In the genomic region with DNA sequence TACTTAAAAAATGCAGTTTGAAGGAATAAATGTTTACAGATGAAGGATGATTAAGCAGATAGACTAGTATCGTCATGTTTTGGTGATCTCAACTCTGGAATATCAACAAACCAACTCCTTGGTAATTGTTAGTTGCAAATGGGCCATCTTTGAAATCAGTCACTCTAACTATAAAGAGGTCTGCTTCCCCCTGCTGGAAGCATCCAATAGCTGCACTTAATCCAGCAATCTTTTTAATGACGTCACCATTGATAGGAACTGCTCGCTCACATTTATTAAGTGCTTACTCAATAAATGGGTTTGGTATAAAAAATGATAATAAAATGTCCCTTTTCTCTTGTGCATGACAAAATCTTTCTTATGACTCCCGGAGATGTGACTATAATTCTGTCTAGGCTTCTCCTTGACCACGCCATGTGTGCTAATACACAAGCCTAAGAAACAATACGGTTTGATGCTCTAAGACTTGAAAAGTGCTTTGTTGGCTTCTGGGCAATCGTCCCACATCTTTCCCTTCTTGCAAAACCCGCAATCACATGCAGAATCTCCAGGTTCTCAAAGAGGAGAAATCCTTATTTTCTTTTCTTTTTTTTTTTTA, we compare ENCODE assay signal across 8 cellular contexts.
DNase-seq lines count a peak whose midpoint lies in the region; FAIRE-seq and TF ChIP-seq lines count a peak whose summit lies in the region.

No MANE protein-coding gene starts in this region.

- no peak overlapping the region for H3K4me3 Mint-ChIP-seq in activated CD4-positive, alpha-beta T cell treated with anti-CD3 and anti-CD28 coated beads, Interleukin-2, amount 10 ng/mL, durations not matched to agents 7 days and 5 days

- peak; percentile 53 for FAIRE-seq in RCC 7860 (lab: Jason Lieb, UNC)

- no peak overlapping the region for H3K27ac Mint-ChIP-seq in activated CD4-positive, alpha-beta T cell treated with anti-CD3 and anti-CD28 coated beads, Interleukin-2, amount 10 ng/mL, durations not matched to agents 7 days and 5 days

- H3K79me2 ChIP-seq in GM23248 (ENCODE audit: insufficient read depth) (no peaks in the 10 kb centered on the region), osteoblast (ENCODE audit: insufficient read depth, low read length) (no peaks in the 10 kb centered on the region)

- in situ Hi-C loops in GM23248 (cut with MboI), result loop anchor here (10.0 kb wide), 1 partner anchor 209 kb away; no protein-coding TSS in a partner anchor

- H3K27ac ChIP-seq in GM23248 (no peak overlapping the region), osteoblast (ENCODE audit: low read depth, low read length) (no peak overlapping the region)

- H3K4me1 ChIP-seq in GM23248 (ENCODE audit: insufficient read depth) (peaks cover 10% of the 10 kb centered on the region), osteoblast (ENCODE audit: insufficient read depth, low read length) (peaks cover 3% of the 10 kb centered on the region)

- H3K36me3 Mint-ChIP-seq in activated CD4-positive, alpha-beta T cell treated with anti-CD3 and anti-CD28 coated beads, Interleukin-2, amount 10 ng/mL, durations not matched to agents 7 days and 5 days (ENCODE audit: low read depth), result no peaks in the 10 kb centered on the region

- TF ChIP-seq EP300 in Ishikawa (IDR thresholded peaks at IDR 0.05; ENCODE audit: borderline replicate concordance), result no peak

- H3K4me2 ChIP-seq in GM23248 (ENCODE audit: unreplicated experiment) (no peak overlapping the region), osteoblast (ENCODE audit: insufficient read depth, low read length) (peak overlapping the region; percentile 37)

- H4K20me1 ChIP-seq in GM23248 (ENCODE audit: insufficient read depth), result no peaks in the 10 kb centered on the region
- H4K20me1 ChIP-seq in osteoblast (ENCODE audit: insufficient read depth, low read length), result no peaks in the 10 kb centered on the region

- H2AFZ ChIP-seq in GM23248, result no peak overlapping the region
- no peak overlapping the region for H2AFZ ChIP-seq in osteoblast (ENCODE audit: low read length)

- peaks cover 7% of the 10 kb centered on the region; the same call in 1 of the 2 replicates for H3F3A ChIP-seq in GM23248 (ENCODE audit: insufficient read depth)

- peak; percentile 87 for TF ChIP-seq CTCF in osteoblast (IDR thresholded peaks at IDR 0.05; ENCODE audit: extremely low read depth, low read depth, low read length)

- H3K36me3 ChIP-seq in GM23248 (ENCODE audit: low read depth) (no peaks in the 10 kb centered on the region), osteoblast (ENCODE audit: insufficient read depth, low read length) (no peaks in the 10 kb centered on the region)

- no peaks in the 10 kb centered on the region for H3K27me3 Mint-ChIP-seq in activated CD4-positive, alpha-beta T cell treated with anti-CD3 and anti-CD28 coated beads, Interleukin-2, amount 10 ng/mL, durations not matched to agents 7 days and 5 days

- H3K9ac ChIP-seq in GM23248, result no peak overlapping the region

- no peaks in the 10 kb centered on the region for H3K9me3 ChIP-seq in GM23248 (ENCODE audit: low read depth)
- H3K9me3 ChIP-seq in osteoblast (ENCODE audit: low read depth, low read length), result no peaks in the 10 kb centered on the region

- CTCF ChIA-PET in activated CD4-positive, alpha-beta T cell treated with anti-CD3 and anti-CD28 coated beads, Interleukin-2, amount 10 ng/mL, durations not matched to agents 7 days and 5 days (lab: Charles Lee), result interaction anchor here (0.6 to 1.1 kb wide), 2 partner anchors 50 to 1295 kb away, joined by 3 read pairs; no protein-coding TSS in a partner anchor

- H3K9me2 ChIP-seq in GM23248 (ENCODE audit: insufficient read depth), result no peaks in the 10 kb centered on the region

- POLR2A ChIA-PET in activated CD4-positive, alpha-beta T cell treated with anti-CD3 and anti-CD28 coated beads, Interleukin-2, amount 10 ng/mL, durations not matched to agents 7 days and 5 days (lab: Charles Lee), result no interaction called here

- WGBS in GM23248 (ENCODE audit: low coverage in 1 of 2, low lambda C conversion rate in 2 of 2, missing lambda C conversion rate in 2 of 2), 2 experiments, result 18% methylated on average over 8 of the region's 8 CpGs

- H3K4me1 Mint-ChIP-seq in activated CD4-positive, alpha-beta T cell treated with anti-CD3 and anti-CD28 coated beads, Interleukin-2, amount 10 ng/mL, durations not matched to agents 7 days and 5 days, result no peaks in the 10 kb centered on the region

- H3K27me3 ChIP-seq in GM23248 (replicated peaks; ENCODE audit: insufficient read depth) (0 out of 2 replicates have a peak, but pooled peaks cover 5% of the 10 kb centered on the region), osteoblast (ENCODE audit: insufficient read depth, low read length) (no peaks in the 10 kb centered on the region)

- TF ChIP-seq RAD21 in Ishikawa (IDR thresholded peaks at IDR 0.05; ENCODE audit: low read depth), result peak; percentile 85

- no peaks in the 10 kb centered on the region for H3K9me3 Mint-ChIP-seq in activated CD4-positive, alpha-beta T cell treated with anti-CD3 and anti-CD28 coated beads, Interleukin-2, amount 10 ng/mL, durations not matched to agents 7 days and 5 days

- H3K4me3 ChIP-seq in GM23248, result no peak overlapping the region
- H3K4me3 ChIP-seq in osteoblast (ENCODE audit: insufficient read depth, low read length), result no peak overlapping the region

- DNase-seq in activated CD4-positive, alpha-beta T cell treated with anti-CD3 and anti-CD28 coated beads, Interleukin-2, amount 10 ng/mL, durations not matched to agents 7 days and 5 days, result peak; percentile 27
- no peak for DNase-seq in activated CD4-positive, alpha-beta T cell treated with anti-CD3 and anti-CD28 coated beads for 1 hour
- peak; percentile 91 for DNase-seq in GM23248
- peak; percentile 46 for DNase-seq in RCC 7860 (ENCODE audit: low spot score)
- DNase-seq in epidermal melanocyte (ENCODE audit: insufficient read length, low spot score), result peak; percentile 70
- peak; percentile 85 for DNase-seq in osteoblast (ENCODE audit: insufficient read length, low spot score, missing footprints)
- DNase-seq in activated gamma-delta T cell treated with Interleukin-2 at 50 U/mL for 16 hours, result no peak

TF ChIP-seq in Ishikawa, 13 proteins besides CTCF, POLR2A, EP300 and RAD21:
- TF ChIP-seq YY1 (IDR thresholded peaks at IDR 0.05; ENCODE audit: low read depth), result 0 out of 2 replicates have a peak, but pooled peaks have one; percentile 23
- TF ChIP-seq EGR1 (IDR thresholded peaks at IDR 0.05), result no peak

Comparison
In these comparisons a context has a peak if more than half of its experiments do, and no peak if none do; other contexts are left out.
1. DNase-seq: peak in activated CD4-positive, alpha-beta T cell treated with anti-CD3 and anti-CD28 coated beads, Interleukin-2, amount 10 ng/mL, durations not matched to agents 7 days and 5 days (single experiment), GM23248 (single experiment), RCC 7860 (single experiment), epidermal melanocyte (single experiment) and osteoblast (single experiment); none in activated CD4-positive, alpha-beta T cell treated with anti-CD3 and anti-CD28 coated beads for 1 hour (single experiment) and activated gamma-delta T cell treated with Interleukin-2 at 50 U/mL for 16 hours (single experiment).